Comparison of ENCODE assay signal across 8 cellular contexts in the genomic region with DNA sequence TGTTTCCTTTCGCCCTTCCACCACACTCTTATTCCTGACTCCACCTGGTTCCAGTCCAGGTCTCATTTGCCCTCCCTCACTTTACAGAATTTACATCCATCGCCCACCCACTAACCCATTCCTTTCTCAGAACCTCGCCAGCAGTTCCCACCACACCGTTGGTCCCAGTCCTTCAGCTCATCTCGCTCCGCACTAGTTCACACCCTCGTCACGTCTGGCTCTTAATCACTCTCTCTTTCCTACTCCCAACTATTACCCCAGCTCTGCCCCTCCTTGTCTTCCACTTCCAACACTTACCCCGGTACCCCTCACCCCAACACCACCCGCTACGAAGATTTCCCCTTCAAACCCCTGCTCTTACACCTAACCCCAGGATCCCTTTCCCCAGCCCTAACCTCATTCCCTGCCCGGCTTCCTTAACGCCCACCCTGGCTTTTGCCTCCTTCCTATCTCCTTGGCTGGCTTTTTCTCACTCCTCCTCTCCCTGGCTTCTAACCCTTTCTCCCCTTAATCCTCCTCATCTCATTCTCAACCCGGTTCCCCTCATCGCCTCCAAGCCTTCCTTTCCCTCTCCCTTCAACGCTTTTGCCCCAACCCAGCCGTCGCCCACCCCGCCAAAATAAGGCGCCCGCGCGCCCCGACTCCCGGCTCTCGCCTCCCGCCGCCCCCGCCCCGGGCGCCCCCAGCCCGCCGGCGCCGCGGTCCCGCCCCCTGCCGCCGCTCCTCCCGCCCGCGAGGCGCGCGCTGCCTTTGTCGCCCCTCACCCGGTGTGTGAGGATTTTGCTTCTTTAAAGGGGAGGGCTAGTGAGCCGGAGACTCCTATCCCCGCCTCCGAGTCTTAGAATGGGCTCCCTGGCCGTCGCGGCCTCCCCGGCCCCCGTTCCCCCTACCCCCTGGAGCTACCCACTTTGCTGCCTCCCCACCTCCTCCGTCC. TPM values are rescaled to one million over a fixed set of nuclear protein-coding genes. Genes with fewer than 3 reads are reported as not detected.
DNase-seq lines count a peak whose midpoint lies in the region; ATAC-seq, FAIRE-seq and TF ChIP-seq lines count a peak whose summit lies in the region.

No MANE protein-coding gene starts in this region.

- H4K5ac ChIP-seq in mesendoderm (ENCODE audit: low read length): no peak overlapping the region

- FAIRE-seq in GM12892 (lab: Jason Lieb, UNC): peak; percentile 17

- no peak; the same call in 1 of the 2 replicates for TF ChIP-seq POLR2A in GM12892 (IDR thresholded peaks at IDR 0.05; ENCODE audit: low read depth, low read length)

- H3K79me1 ChIP-seq in mesendoderm (ENCODE audit: low read length): peaks cover 1% of the 10 kb centered on the region

- peak overlapping the region; percentile 33 for H3K18ac ChIP-seq in mesendoderm (ENCODE audit: low read length)

- peak overlapping the region; percentile 83 for H3K23ac ChIP-seq in mesendoderm (ENCODE audit: low read length)

- H3K27ac ChIP-seq in colonic mucosa (peak overlapping the region; percentile 42), mesendoderm (ENCODE audit: low read depth, low read length) (peak overlapping the region; percentile 56), urinary bladder (ENCODE audit: low read depth) (no peak overlapping the region)

- peaks cover 3% of the 10 kb centered on the region for H3K79me2 ChIP-seq in mesendoderm (ENCODE audit: control insufficient read depth, insufficient read depth, low read length)

- peak overlapping the region; percentile 85 for H3K56ac ChIP-seq in mesendoderm (ENCODE audit: low read length)

- no CpG with 5 or more reads among the region's 56 CpGs for WGBS in mesendoderm (ENCODE audit: extremely low coverage, insufficient coverage, low lambda C conversion rate)
- WGBS in urinary bladder: 2% methylated on average over 56 of the region's 56 CpGs

- DNase-seq in A172 (ENCODE audit: low spot score) (peak; percentile 13), GM12892 (ENCODE audit: insufficient read length) (no peak), NCI-H82 treated with DMSO at 0.1 percent for 48 hours (lab: John Stamatoyannopoulos, UW; ENCODE audit: unreplicated experiment) (peak; percentile 71), colonic mucosa (no peak), mesendoderm (peak; percentile 49), COR-L47 (lab: John Stamatoyannopoulos, UW) (no peak)

- H3K27me3 ChIP-seq in colonic mucosa (no peaks in the 10 kb centered on the region), mesendoderm (ENCODE audit: insufficient read depth, low read length, poor library complexity) (no peaks in the 10 kb centered on the region)

- intact Hi-C loops in colonic mucosa (cut with DNase I): no loop called here

- peak overlapping the region; percentile 74 for H3K4me2 ChIP-seq in mesendoderm (ENCODE audit: low read length)

- H3K4me1 ChIP-seq in colonic mucosa (no peaks in the 10 kb centered on the region), mesendoderm (ENCODE audit: control insufficient read depth, low read depth, low read length) (peaks cover 6% of the 10 kb centered on the region), urinary bladder (ENCODE audit: insufficient read depth) (peaks cover 2% of the 10 kb centered on the region)

- H2BK5ac ChIP-seq in mesendoderm (ENCODE audit: low read length): peak overlapping the region; percentile 2

- H3K9ac ChIP-seq in colonic mucosa (ENCODE audit: low read depth in 2 of 2, low read length in 2 of 2): peak overlapping the region; percentile 46 to 77
- H3K9ac ChIP-seq in mesendoderm (ENCODE audit: low read length): peak overlapping the region; percentile 82

- H2AK5ac ChIP-seq in mesendoderm (ENCODE audit: low read length): no peak overlapping the region

- no peak overlapping the region for H2BK15ac ChIP-seq in mesendoderm (replicated peaks; ENCODE audit: low read depth)

- no peak overlapping the region for H3K4ac ChIP-seq in mesendoderm (ENCODE audit: low read depth, low read length)

- H3K36me3 ChIP-seq in colonic mucosa (no peaks in the 10 kb centered on the region), mesendoderm (ENCODE audit: control insufficient read depth, insufficient read depth, low read length) (no peaks in the 10 kb centered on the region), urinary bladder (ENCODE audit: insufficient read depth) (no peaks in the 10 kb centered on the region)

- ATAC-seq in HG02981 (IDR thresholded peaks at IDR 0.05; ENCODE audit: unreplicated experiment): peak; percentile 33

- no peak for TF ChIP-seq CTCF in colonic mucosa (IDR thresholded peaks at IDR 0.05)

- H3K4me3 ChIP-seq in colonic mucosa: peak overlapping the region; percentile 65
- peak overlapping the region; percentile 62 for H3K4me3 ChIP-seq in mesendoderm (ENCODE audit: low read length)
- H3K4me3 ChIP-seq in urinary bladder (ENCODE audit: low read depth, low read length): peak overlapping the region; percentile 94

- H3K9me3 ChIP-seq in colonic mucosa: no peaks in the 10 kb centered on the region

- no peak overlapping the region for H2BK120ac ChIP-seq in mesendoderm (ENCODE audit: low read depth, low read length)

- no peak overlapping the region for H4K8ac ChIP-seq in mesendoderm (ENCODE audit: low read depth, low read length)

RNA-seq across cellular contexts. Expression of gene USP49, which starts 0.5 kb away (rescaled TPM):
- total RNA-seq in A172 (2014; rRNA removed; shearing (Covaris generic)): 0.74 and 1.1 TPM in 2 replicates
- 6.1 TPM for polyA plus RNA-seq in GM12892 (2012; ENCODE audit: missing spikeins)
- total RNA-seq in colonic mucosa (1 to 10 TPM; 1.7 to 2.9 TPM), urinary bladder (4.9 TPM)
- 4.9 TPM for polyA plus RNA-seq in mesendoderm (2013, experiment 1 of 2)
- 5.2 TPM for polyA plus RNA-seq in mesendoderm (2013, experiment 2 of 2)
- polyA plus RNA-seq in urinary bladder: 2.3 TPM

RNA-seq across cellular contexts. Expression of gene MED20, which starts 26.3 kb away (rescaled TPM):
- 31.1 and 32.0 TPM in 2 replicates for total RNA-seq in A172 (2014; rRNA removed; shearing (Covaris generic))
- 8.8 TPM for polyA plus RNA-seq in GM12892 (2012; ENCODE audit: missing spikeins)
- total RNA-seq in colonic mucosa: 10 to 100 TPM; 15.0 to 22.9 TPM
- polyA plus RNA-seq in mesendoderm (2013, experiment 1 of 2): 25.6 TPM
- 24.2 TPM for polyA plus RNA-seq in mesendoderm (2013, experiment 2 of 2)
- 22.5 TPM for total RNA-seq in urinary bladder
- 15.6 TPM for polyA plus RNA-seq in urinary bladder

RNA-seq across cellular contexts. Expression of gene BYSL, which starts 26.7 kb away (rescaled TPM):
- total RNA-seq in A172 (2014; rRNA removed; shearing (Covaris generic)): 14.1 and 17.5 TPM in 2 replicates
- 15.2 TPM for polyA plus RNA-seq in GM12892 (2012; ENCODE audit: missing spikeins)
- total RNA-seq in colonic mucosa (10 to 100 TPM; 10.4 to 16.4 TPM), urinary bladder (8.7 TPM)
- 37.8 TPM for polyA plus RNA-seq in mesendoderm (2013, experiment 1 of 2)
- polyA plus RNA-seq in mesendoderm (2013, experiment 2 of 2): 36.4 TPM
- polyA plus RNA-seq in urinary bladder: 15.4 TPM

RNA-seq across cellular contexts. Expression of gene CCND3, which starts 47.0 kb away (rescaled TPM):
- 46.6 and 51.7 TPM in 2 replicates for total RNA-seq in A172 (2014; rRNA removed; shearing (Covaris generic))
- polyA plus RNA-seq in GM12892 (2012; ENCODE audit: missing spikeins): 26.8 TPM
- total RNA-seq in colonic mucosa: 10 to 100 TPM; 86.2 to 92.3 TPM
- 15.1 TPM for polyA plus RNA-seq in mesendoderm (2013, experiment 1 of 2)
- 15.5 TPM for polyA plus RNA-seq in mesendoderm (2013, experiment 2 of 2)
- 18.1 TPM for total RNA-seq in urinary bladder
- 98.9 TPM for polyA plus RNA-seq in urinary bladder

Comparison
In these comparisons a context has a peak if more than half of its experiments do, and no peak if none do; other contexts are left out.
1. DNase-seq: peak in A172 (single experiment), NCI-H82 treated with DMSO at 0.1 percent for 48 hours (single experiment) and mesendoderm (single experiment); none in GM12892 (single experiment), colonic mucosa (single experiment) and COR-L47 (single experiment).
2. Peak in every context shown above with its lines, with median percentiles within 50 percentile points of each other: H3K4me3 ChIP-seq.